ENCODE assay signal across 9 cellular contexts in genomic region chr7:43625453-43625852, GRCh38. TPM values are rescaled to one million over a fixed set of nuclear protein-coding genes. Genes with fewer than 3 reads are reported as not detected.
DNase-seq lines count a peak whose midpoint lies in the region; ATAC-seq and TF ChIP-seq lines count a peak whose summit lies in the region.
"Had no signal": no experiment of that assay in that cellular context is flagged by ENCODE, and none has a peak within 500 bp of the region (broad histone marks: within the 10 kb centered on the region; RNA-seq: fewer than 3 reads in every experiment).

No MANE protein-coding gene starts in this region.

- H3K27ac ChIP-seq in CD4-positive, alpha-beta T cell (ENCODE audit: low read depth, low read length), result peak overlapping the region; percentile 45
- peak overlapping the region; percentile 3 for H3K27ac ChIP-seq in epithelial cell of prostate

- H3K9me3 Mint-ChIP-seq in CD4-positive, alpha-beta T cell, result no peaks in the 10 kb centered on the region

- H3K27me3 ChIP-seq in CD4-positive, alpha-beta T cell (ENCODE audit: control insufficient read depth, insufficient read depth, low read length), result no peaks in the 10 kb centered on the region

- CTCF ChIA-PET in CD4-positive, alpha-beta T cell (lab: Charles Lee), result interaction anchor here (1.3 to 5.8 kb wide), 2 partner anchors 23 to 42 kb away, joined by 7 to 58 read pairs; partner anchors contain the start of gene STK17A

- no peak for TF ChIP-seq CTCF in CD4-positive, alpha-beta T cell (IDR thresholded peaks at IDR 0.05)

- POLR2A ChIA-PET in CD4-positive, alpha-beta T cell (lab: Charles Lee), result interaction anchor here (1.0 to 6.1 kb wide), 9 partner anchors 10 to 43 kb away, joined by 3 to 60 read pairs (median 4); partner anchors contain the start of gene STK17A

- H3K27ac Mint-ChIP-seq in CD4-positive, alpha-beta T cell, result no peak overlapping the region

- intact Hi-C loops in CD4-positive, alpha-beta T cell (cut with DNase I, micrococcal nuclease), result loop anchor here (1.0 to 5.0 kb wide), 5 partner anchors 24 to 72 kb away; no protein-coding TSS in a partner anchor

- peak in 4 of 10 experiments; percentile 27 to 49 (median 34) for DNase-seq in CD4-positive, alpha-beta T cell
- DNase-seq in NCI-H524 treated with DMSO at 0.1 percent for 48 hours (lab: John Stamatoyannopoulos, UW) (peak; percentile 6), epithelial cell of prostate (ENCODE audit: low read depth, low spot score) (no peak), SK-N-DZ (ENCODE audit: low spot score) (no peak), NCI-H345 (lab: John Stamatoyannopoulos, UW) (no peak), iPS-NIHi7 (ENCODE audit: extremely low spot score) (no peak)
- DNase-seq: NCI-H1105 had no signal

- no peaks in the 10 kb centered on the region for H3K9me3 ChIP-seq in CD4-positive, alpha-beta T cell (ENCODE audit: control insufficient read depth, low read length)

- H3K27me3 Mint-ChIP-seq in CD4-positive, alpha-beta T cell, result no peaks in the 10 kb centered on the region

- H3K4me3 Mint-ChIP-seq in CD4-positive, alpha-beta T cell, result peak overlapping the region; percentile 59

- H3K36me3 Mint-ChIP-seq in CD4-positive, alpha-beta T cell (ENCODE audit: low read depth), result peaks cover 87% of the 10 kb centered on the region

- H3K4me1 Mint-ChIP-seq in CD4-positive, alpha-beta T cell (ENCODE audit: low read depth), result peaks cover 97% of the 10 kb centered on the region

- ATAC-seq in CD4-positive, alpha-beta T cell (ENCODE audit: poor library complexity), result peak; percentile 69
- ATAC-seq in GM19455 (IDR thresholded peaks at IDR 0.05; ENCODE audit: unreplicated experiment), result peak; percentile 54
- ATAC-seq in GM19328 (IDR thresholded peaks at IDR 0.05; ENCODE audit: unreplicated experiment), result no peak

RNA-seq across cellular contexts. Expression of gene STK17A, which starts 42.5 kb away (rescaled TPM):
- 100 to 1,000 TPM; 213 to 218 TPM for total RNA-seq in CD4-positive, alpha-beta T cell
- polyA plus RNA-seq in SK-N-DZ (2014; cell fraction: cytosol; rRNA removed), result 6.3 and 8.9 TPM in 2 replicates
- 5.1 and 5.5 TPM in 2 replicates for polyA plus RNA-seq in SK-N-DZ (2014; cell fraction: nucleus; rRNA removed)
